In genomic region chr19:45505996-45506245, GRCh38 we compare ENCODE assay signal across 8 cellular contexts. TPM values are rescaled to one million over a fixed set of nuclear protein-coding genes. Genes with fewer than 3 reads are reported as not detected.
DNase-seq lines count a peak whose midpoint lies in the region; ATAC-seq, FAIRE-seq and TF ChIP-seq lines count a peak whose summit lies in the region.

No MANE protein-coding gene starts in this region.

- no peak for TF ChIP-seq RAD21 in A549 (conservative IDR thresholded peaks at IDR 0.05 in 1 of 2, IDR thresholded peaks at IDR 0.05 in 1 of 2)

- TF ChIP-seq CTCF in A549 (IDR thresholded peaks at IDR 0.05): no peak
- no peak for TF ChIP-seq CTCF in bronchial epithelial cell (IDR thresholded peaks at IDR 0.05; ENCODE audit: insufficient read depth, low read length, severe bottlenecking)
- TF ChIP-seq CTCF in omental fat pad (IDR thresholded peaks at IDR 0.05): no peak

- TF ChIP-seq EP300 in A549 (IDR thresholded peaks at IDR 0.05): no peak

- TF ChIP-seq POLR2A in A549 (IDR thresholded peaks at IDR 0.05; ENCODE audit: low read length): no peak

- H3K9me3 ChIP-seq in A549 (no peaks in the 10 kb centered on the region), HUES64 (ENCODE audit: insufficient read depth, low read depth, low read length) (no peaks in the 10 kb centered on the region), mucosa of rectum (ENCODE audit: control insufficient read depth in 2 of 2, low read length in 2 of 2) (no peaks in the 10 kb centered on the region)

- ATAC-seq in A549 (no peak), omental fat pad (ENCODE audit: low FRiP score) (no peak), GM21825 (IDR thresholded peaks at IDR 0.05; ENCODE audit: unreplicated experiment) (no peak)

- H3K36me3 ChIP-seq in HUES64 (ENCODE audit: insufficient read depth, low read length): no peaks in the 10 kb centered on the region; the same call in 1 of the 2 replicates
- peaks cover 2% of the 10 kb centered on the region for H3K36me3 ChIP-seq in bronchial epithelial cell (ENCODE audit: control insufficient read depth, insufficient read depth, low read length)
- H3K36me3 ChIP-seq in mucosa of rectum (ENCODE audit: control insufficient read depth in 2 of 2, insufficient read depth in 2 of 2, low read length in 2 of 2): no peaks in the 10 kb centered on the region

- H3K9ac ChIP-seq in HUES64 (ENCODE audit: low read depth, low read length) (no peak overlapping the region), mucosa of rectum (ENCODE audit: low read depth in 1 of 2, low read length in 2 of 2) (peak overlapping the region; percentile 83 to 99)

- peak overlapping the region; percentile 70 for H3K4me3 ChIP-seq in A549
- peak overlapping the region; percentile 71 for H3K4me3 ChIP-seq in HUES64 (ENCODE audit: low read length)
- peak overlapping the region; percentile 94 for H3K4me3 ChIP-seq in bronchial epithelial cell (ENCODE audit: low read depth, low read length)
- peak overlapping the region; percentile 94 to 98 for H3K4me3 ChIP-seq in mucosa of rectum (ENCODE audit: low read length in 2 of 2)

- DNase-seq in A549 (ENCODE audit: low read depth in 1 of 2, low spot score in 1 of 2) (no peak), bronchial epithelial cell (ENCODE audit: low read depth) (no peak), omental fat pad (ENCODE audit: low spot score) (no peak), occipital lobe (lab: John Stamatoyannopoulos, UW) (no peak)
- DNase-seq in central memory CD4-positive, alpha-beta T cell: no peak

- CTCF ChIA-PET in A549 (lab: Yijun Ruan, JAX): interaction anchor here (0.6 to 3.1 kb wide), 20 partner anchors 8 to 155 kb away, joined by 3 to 42 read pairs (median 6); partner anchors contain the start of gene PPM1N

- peak overlapping the region; percentile 99 for H3K27ac ChIP-seq in A549
- H3K27ac ChIP-seq in HUES64 (ENCODE audit: low read depth, low read length): peak overlapping the region; percentile 100; the same call in 1 of the 2 replicates
- H3K27ac ChIP-seq in mucosa of rectum (ENCODE audit: low read depth in 2 of 2, low read length in 2 of 2): peak overlapping the region; percentile 98 to 99

- 58% methylated on average over 5 of the region's 5 CpGs for WGBS in A549 (ENCODE audit: missing lambda C conversion rate)
- 78% methylated on average over 2 of the region's 5 CpGs for WGBS in HUES64

- FAIRE-seq in A549 (lab: Jason Lieb, UNC) (no peak), bronchial epithelial cell (lab: Jason Lieb, UNC) (no peak)

- peak overlapping the region; percentile 99 for H3K4me2 ChIP-seq in A549

- POLR2A ChIA-PET in A549 (lab: Yijun Ruan, JAX): interaction anchor here (0.6 to 0.9 kb wide), 2 partner anchors 9 to 29 kb away, joined by 3 to 5 read pairs; partner anchors contain the start of gene RTN2

- H3K27me3 ChIP-seq in HUES64 (ENCODE audit: insufficient read depth, low read length) (no peaks in the 10 kb centered on the region), bronchial epithelial cell (ENCODE audit: control insufficient read depth, insufficient read depth, low read length) (no peaks in the 10 kb centered on the region), mucosa of rectum (ENCODE audit: control insufficient read depth in 2 of 2, insufficient read depth in 2 of 2, low read length in 2 of 2) (no peaks in the 10 kb centered on the region)

- H3K4me1 ChIP-seq in A549 (peaks cover 28% of the 10 kb centered on the region), HUES64 (ENCODE audit: insufficient read depth, low read length) (peaks cover 17% of the 10 kb centered on the region), mucosa of rectum (ENCODE audit: control insufficient read depth in 2 of 2, insufficient read depth in 2 of 2, low read length in 2 of 2) (peaks cover 19 to 20% of the 10 kb centered on the region in 2 donors)

TF ChIP-seq in A549, 52 proteins besides CTCF, POLR2A, EP300 and RAD21:
- no peak for TF ChIP-seq ELK1 (IDR thresholded peaks at IDR 0.05; ENCODE audit: low read depth, low read length)
- no peak for TF ChIP-seq FOXS1 (CRISPR knock-in tag; IDR thresholded peaks at IDR 0.05)
- no peak for TF ChIP-seq ZSCAN20 (CRISPR knock-in tag; IDR thresholded peaks at IDR 0.05)
- no peak for TF ChIP-seq GATA3 (IDR thresholded peaks at IDR 0.05; ENCODE audit: borderline replicate concordance)
- no peak for TF ChIP-seq E2F6 (IDR thresholded peaks at IDR 0.05; ENCODE audit: borderline replicate concordance, low read depth)
- TF ChIP-seq JUNB (IDR thresholded peaks at IDR 0.05): no peak
- TF ChIP-seq HEYL (CRISPR knock-in tag; IDR thresholded peaks at IDR 0.05): no peak
- no peak for TF ChIP-seq HOXB5 (CRISPR knock-in tag; IDR thresholded peaks at IDR 0.05)
- TF ChIP-seq RCOR1 (IDR thresholded peaks at IDR 0.05; ENCODE audit: low read depth, low read length): no peak
- TF ChIP-seq NR3C1 (IDR thresholded peaks at IDR 0.05): no peak
- no peak for TF ChIP-seq RARB (CRISPR knock-in tag; IDR thresholded peaks at IDR 0.05)

RNA-seq across cellular contexts. Expression of gene VASP, which starts 1.4 kb away (rescaled TPM):
- polyA plus RNA-seq in A549 (2011; rRNA removed): 59.1 and 64.5 TPM in 2 replicates
- polyA plus RNA-seq in A549 (2012; cell fraction: cytosol; rRNA removed): 58.8 and 103 TPM in 2 replicates
- polyA plus RNA-seq in A549 (2012; cell fraction: nucleus; rRNA removed): 93.7 and 118 TPM in 2 replicates
- 83.8 to 94.6 TPM (median 94.3 TPM) in 3 replicates for polyA plus RNA-seq in A549 (2017; fragmentation: RNase III; extraction: RNeasy Plus Mini Kit Qiagen cat#74134 plus additional on column Dnase treatment)
- 72.4 and 90.8 TPM in 2 replicates for polyA minus RNA-seq in A549 (2011; rRNA and poly(A)+ RNA removed)
- polyA plus RNA-seq in HUES64 (2013, experiment 1 of 2): 92.8 TPM
- polyA plus RNA-seq in HUES64 (2013, experiment 2 of 2): 93.5 TPM
- 59.0 and 86.0 TPM in 2 replicates for total RNA-seq in bronchial epithelial cell
- 100 to 1,000 TPM in 1 of 4 donors, 10 to 100 TPM in 3; 47.0 to 132 (median 68.7) TPM for total RNA-seq in omental fat pad
- 8.4 TPM for total RNA-seq in occipital lobe

RNA-seq across cellular contexts. Expression of gene PPM1N, which starts 7.7 kb away (rescaled TPM):
- polyA plus RNA-seq in A549 (2011; rRNA removed) (9.2 and 9.8 TPM in 2 replicates), A549 (2017; fragmentation: RNase III; extraction: RNeasy Plus Mini Kit Qiagen cat#74134 plus additional on column Dnase treatment) (6.6 to 11.2 TPM (median 10.5 TPM) in 3 replicates)
- 8.9 and 11.1 TPM in 2 replicates for polyA plus RNA-seq in A549 (2012; cell fraction: cytosol; rRNA removed)
- polyA plus RNA-seq in A549 (2012; cell fraction: nucleus; rRNA removed): 6.6 TPM in 2 replicates
- 1.2 and 1.5 TPM in 2 replicates for polyA minus RNA-seq in A549 (2011; rRNA and poly(A)+ RNA removed)
- polyA plus RNA-seq in HUES64 (2013, experiment 1 of 2): 5.5 TPM
- polyA plus RNA-seq in HUES64 (2013, experiment 2 of 2): 4.8 TPM
- total RNA-seq in bronchial epithelial cell (1.4 and 1.6 TPM in 2 replicates), omental fat pad (1 to 10 TPM; 1.9 to 3.8 (median 2.9) TPM), occipital lobe (0.47 TPM)

RNA-seq across cellular contexts. Expression of gene RTN2, which starts 9.1 kb away (rescaled TPM):
- polyA plus RNA-seq in A549 (2011; rRNA removed): 4.7 and 5.3 TPM in 2 replicates
- polyA plus RNA-seq in A549 (2012; cell fraction: cytosol; rRNA removed): 4.7 and 7.4 TPM in 2 replicates
- 5.4 and 5.8 TPM in 2 replicates for polyA plus RNA-seq in A549 (2012; cell fraction: nucleus; rRNA removed)
- 6.3 to 9.0 TPM (median 8.1 TPM) in 3 replicates for polyA plus RNA-seq in A549 (2017; fragmentation: RNase III; extraction: RNeasy Plus Mini Kit Qiagen cat#74134 plus additional on column Dnase treatment)
- polyA minus RNA-seq in A549 (2011; rRNA and poly(A)+ RNA removed): 6.7 and 10.8 TPM in 2 replicates
- 17.2 TPM for polyA plus RNA-seq in HUES64 (2013, experiment 1 of 2)
- polyA plus RNA-seq in HUES64 (2013, experiment 2 of 2): 18.8 TPM
- 2.1 and 2.9 TPM in 2 replicates for total RNA-seq in bronchial epithelial cell
- total RNA-seq in omental fat pad: 1 to 10 TPM; 3.8 to 9.4 (median 7.0) TPM
- 56.8 TPM for total RNA-seq in occipital lobe

RNA-seq across cellular contexts. Expression of gene FOSB, which starts 38.1 kb away (rescaled TPM):
- polyA plus RNA-seq in A549 (2011; rRNA removed) (27.9 and 48.8 TPM in 2 replicates), A549 (2017; fragmentation: RNase III; extraction: RNeasy Plus Mini Kit Qiagen cat#74134 plus additional on column Dnase treatment) (0.57 to 0.65 TPM (median 0.58 TPM) in 3 replicates)
- polyA plus RNA-seq in A549 (2012; cell fraction: cytosol; rRNA removed): 90.2 and 102 TPM in 2 replicates
- polyA plus RNA-seq in A549 (2012; cell fraction: nucleus; rRNA removed): 424 and 553 TPM in 2 replicates
- 82.7 and 141 TPM in 2 replicates for polyA minus RNA-seq in A549 (2011; rRNA and poly(A)+ RNA removed)
- polyA plus RNA-seq in HUES64 (2013, experiment 1 of 2): 0.25 TPM
- polyA plus RNA-seq in HUES64 (2013, experiment 2 of 2): 0.44 TPM
- total RNA-seq in bronchial epithelial cell (3.6 and 4.2 TPM in 2 replicates), omental fat pad (100 to 1,000 TPM; 306 to 713 (median 395) TPM), occipital lobe (2.2 TPM)
